In genomic region chr2:197515798-197516761, GRCh38 we compare ENCODE assay signal across 8 cellular contexts. TPM values are rescaled to one million over a fixed set of nuclear protein-coding genes. Genes with fewer than 3 reads are reported as not detected.
DNase-seq lines count a peak whose midpoint lies in the region; ATAC-seq lines count a peak whose summit lies in the region.

Gene MOB4 (plus strand): TSS chr2:197516066. CDS start chr2:197516087, 21 bp downstream.

- H3K27ac Mint-ChIP-seq in effector memory CD8-positive, alpha-beta T cell, result peak within 1 kb of the TSS; percentile 98 to 99
- peak within 1 kb of the TSS; percentile 98 for H3K27ac Mint-ChIP-seq in memory B cell

- peak within 1 kb of the TSS; percentile 94 to 95 for H3K4me3 Mint-ChIP-seq in effector memory CD8-positive, alpha-beta T cell
- H3K4me3 Mint-ChIP-seq in memory B cell, result peak within 1 kb of the TSS; percentile 98

- peaks cover 20% of the 10 kb centered on the region for H3K36me3 Mint-ChIP-seq in effector memory CD8-positive, alpha-beta T cell (ENCODE audit: insufficient read depth)
- peaks cover 8% of the 10 kb centered on the region for H3K36me3 Mint-ChIP-seq in memory B cell

- peaks cover 21 to 40% of the 10 kb centered on the region in 2 donors for H3K4me1 Mint-ChIP-seq in effector memory CD8-positive, alpha-beta T cell (ENCODE audit: low read depth in 2 of 2)
- H3K4me1 Mint-ChIP-seq in memory B cell, result peaks cover 16% of the 10 kb centered on the region

- H3K27me3 Mint-ChIP-seq in effector memory CD8-positive, alpha-beta T cell, result no peaks in the 10 kb centered on the region
- H3K27me3 Mint-ChIP-seq in memory B cell, result no peaks in the 10 kb centered on the region

- peak; percentile 97 for DNase-seq in COLO668 (lab: John Stamatoyannopoulos, UW; ENCODE audit: unreplicated experiment)
- DNase-seq in HT1080 (ENCODE audit: low read depth), result peak; percentile 94
- DNase-seq in NOMO-1 treated with DMSO at 0.1 percent for 48 hours (lab: John Stamatoyannopoulos, UW; ENCODE audit: unreplicated experiment), result peak; percentile 95
- DNase-seq in activated CD8-positive, alpha-beta memory T cell treated with anti-CD3 and anti-CD28 coated beads for 4 hours (ENCODE audit: low read depth in 2 of 2), result peak; percentile 82 to 83
- peak; percentile 93 to 96 (median 94) for DNase-seq in effector memory CD8-positive, alpha-beta T cell
- DNase-seq in memory B cell (ENCODE audit: low spot score in 2 of 2), result peak; percentile 95 to 98
- DNase-seq in stimulated activated CD8-positive, alpha-beta memory T cell treated with anti-CD3 and anti-CD28 coated beads, Interleukin-12 subunit alpha, Interleukin-12 subunit beta, amount 100 ng/mL, for 24 hours (ENCODE audit: extremely low read depth), result peak; percentile 81

- ATAC-seq in GM21360 (IDR thresholded peaks at IDR 0.05; ENCODE audit: unreplicated experiment) (peak; percentile 93), memory B cell (ENCODE audit: low read depth) (peak; percentile 84)
- ATAC-seq in effector memory CD8-positive, alpha-beta T cell (replicated peaks), result peak; percentile 86

- H3K9me3 Mint-ChIP-seq in effector memory CD8-positive, alpha-beta T cell, result peaks cover 3 to 4% of the 10 kb centered on the region in 2 donors
- H3K9me3 Mint-ChIP-seq in memory B cell, result peaks cover 4% of the 10 kb centered on the region

RNA-seq across cellular contexts. Expression of gene MOB4, which starts in this region (rescaled TPM):
- total RNA-seq in HT1080 (2014; rRNA removed; shearing (Covaris generic)), result 20.1 and 26.2 TPM in 2 replicates
- 45.2 and 50.0 TPM in 2 replicates for polyA plus RNA-seq in HT1080 (2015; cell fraction: cytosol; rRNA removed)
- polyA plus RNA-seq in HT1080 (2015; cell fraction: nucleus; rRNA removed), result 29.2 and 36.0 TPM in 2 replicates

Comparison
In these comparisons a context has a peak if more than half of its experiments do, and no peak if none do; other contexts are left out.
1. Peak in every context shown above with its lines: DNase-seq and ATAC-seq.